Comparison of ENCODE assay signal across 8 cellular contexts in genomic region chr9:131237931-131238401, GRCh38. TPM values are rescaled to one million over a fixed set of nuclear protein-coding genes. Genes with fewer than 3 reads are reported as not detected.
A peak's percentile ranks its signal among the peaks of the same experiment; 100 is the strongest.
DNase-seq lines count a peak whose midpoint lies in the region; ATAC-seq and TF ChIP-seq lines count a peak whose summit lies in the region.

No MANE protein-coding gene starts in this region.

- H3K27me3 ChIP-seq in brain microvascular endothelial cell (replicated peaks) (no peaks in the 10 kb centered on the region), kidney epithelial cell (ENCODE audit: control insufficient read depth, insufficient read depth, low read length) (peaks cover 7% of the 10 kb centered on the region)

- no peaks in the 10 kb centered on the region for H3K9me3 ChIP-seq in KOPT-K1 (ENCODE audit: insufficient read depth, low read length, poor library complexity, severe bottlenecking)

- peak overlapping the region; percentile 12 for H3K4me3 ChIP-seq in brain microvascular endothelial cell (ENCODE audit: low read depth, low read length)
- no peak overlapping the region for H3K4me3 ChIP-seq in kidney epithelial cell (ENCODE audit: low read depth, low read length)

- peaks cover 37% of the 10 kb centered on the region for H3K36me3 ChIP-seq in KOPT-K1 (ENCODE audit: insufficient read depth, low read length)
- H3K36me3 ChIP-seq in brain microvascular endothelial cell (replicated peaks), result peaks cover 20% of the 10 kb centered on the region
- peaks cover 2% of the 10 kb centered on the region for H3K36me3 ChIP-seq in kidney epithelial cell (ENCODE audit: control insufficient read depth, insufficient read depth, low read length)

- TF ChIP-seq CTCF in brain microvascular endothelial cell (IDR thresholded peaks at IDR 0.05; ENCODE audit: low read depth, low read length, missing control alignments) (no peak), kidney epithelial cell (IDR thresholded peaks at IDR 0.05; ENCODE audit: insufficient read depth, low read length, poor library complexity, severe bottlenecking) (no peak)

- DNase-seq in DMS53 (lab: John Stamatoyannopoulos, UW), result peak; percentile 83
- peak; percentile 79 for DNase-seq in UCSD-AML1 (lab: John Stamatoyannopoulos, UW; ENCODE audit: unreplicated experiment)
- DNase-seq in brain microvascular endothelial cell, result peak; percentile 83
- peak; percentile 23 for DNase-seq in kidney epithelial cell (ENCODE audit: low read depth)
- DNase-seq in stimulated activated CD4-positive, alpha-beta T cell treated with anti-CD3 and anti-CD28 coated beads, Interleukin-2, amount 100 ng/mL, for 24 hours, result peak; percentile 87 to 88
- DNase-seq in COLO829 (ENCODE audit: low spot score), result no peak

- H3K27ac ChIP-seq in KOPT-K1 (ENCODE audit: low read depth, low read length, poor library complexity, severe bottlenecking), result peak overlapping the region; percentile 83
- H3K27ac ChIP-seq in brain microvascular endothelial cell, result peak overlapping the region; percentile 87

- in situ Hi-C loops in brain microvascular endothelial cell (cut with HindIII; ENCODE audit: low pct_ligation_motif_present, low sequenced_read_pairs), result no loop called here

- ATAC-seq in GM21423 (IDR thresholded peaks at IDR 0.05; ENCODE audit: unreplicated experiment), result peak; percentile 81

RNA-seq across cellular contexts. Expression of gene FAM78A, which starts 38.3 kb away (rescaled TPM):
- 1.0 and 1.9 TPM in 2 replicates for total RNA-seq in kidney epithelial cell

RNA-seq across cellular contexts. Expression of gene PLPP7, which starts 51.6 kb away (rescaled TPM):
- total RNA-seq in kidney epithelial cell, result 2.6 and 4.6 TPM in 2 replicates
